ENCODE assay signal across 1 cellular context in genomic region chr17:29614345-29615047, GRCh38.
TF ChIP-seq lines count a peak whose summit lies in the region.

No MANE protein-coding gene starts in this region.

TF ChIP-seq in A549, 52 proteins besides CTCF, POLR2A, EP300 and RAD21 (continued from another document):
- no peak for TF ChIP-seq PBX3 (IDR thresholded peaks at IDR 0.05)
- TF ChIP-seq ESRRA (IDR thresholded peaks at IDR 0.05; ENCODE audit: borderline replicate concordance, low read length): no peak
- TF ChIP-seq REST (IDR thresholded peaks at IDR 0.05): no peak
- no peak for TF ChIP-seq JUN (IDR thresholded peaks at IDR 0.05)
- no peak for TF ChIP-seq CBX2 (IDR thresholded peaks at IDR 0.05; ENCODE audit: borderline replicate concordance, low read depth)
- no peak for TF ChIP-seq HEYL (CRISPR knock-in tag; IDR thresholded peaks at IDR 0.05)
- TF ChIP-seq HOXB5 (CRISPR knock-in tag; IDR thresholded peaks at IDR 0.05): no peak
- no peak for TF ChIP-seq SMC3 (IDR thresholded peaks at IDR 0.05)
